In the genomic region with DNA sequence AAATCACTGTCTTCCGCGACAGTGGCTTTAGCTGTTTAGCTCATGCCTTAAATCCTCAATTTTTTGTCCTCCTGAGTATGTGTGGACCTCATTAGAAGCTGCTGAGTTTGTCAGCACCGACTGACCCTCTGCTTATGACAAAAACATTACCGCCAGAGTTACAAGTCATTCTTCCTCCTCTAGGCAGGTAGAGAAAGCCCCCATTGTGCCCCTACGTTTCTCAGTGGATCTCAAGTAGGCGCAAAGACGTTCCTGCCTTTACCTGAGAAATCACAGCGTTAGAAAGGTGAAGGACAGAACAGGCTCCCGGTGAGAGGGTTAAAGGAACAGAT, we compare ENCODE assay signal across 17 cellular contexts.
DNase-seq lines count a peak whose midpoint lies in the region; ATAC-seq and TF ChIP-seq lines count a peak whose summit lies in the region.
"Had no signal": no experiment of that assay in that cellular context is flagged by ENCODE, and none has a peak within 500 bp of the region (broad histone marks: within the 10 kb centered on the region; RNA-seq: fewer than 3 reads in every experiment).

No MANE protein-coding gene starts in this region.

- H2AFZ ChIP-seq in Loucy (ENCODE audit: low read length): 0 out of 2 replicates have a peak overlapping the region, but pooled peaks have one; percentile 44

- H3K27me3 Mint-ChIP-seq in endodermal cell (ENCODE audit: insufficient read depth): peaks cover 52% of the 10 kb centered on the region
- peaks cover 37% of the 10 kb centered on the region for H3K27me3 Mint-ChIP-seq in type B pancreatic cell
- H3K27me3 Mint-ChIP-seq: CD4-positive, CD25-positive, alpha-beta regulatory T cell had no signal

- no peaks in the 10 kb centered on the region for H3F3A ChIP-seq in Loucy (ENCODE audit: low read depth)

- H3K9me3 ChIP-seq in Loucy (ENCODE audit: insufficient read depth, low read depth, low read length) (no peaks in the 10 kb centered on the region), endodermal cell (ENCODE audit: control insufficient read depth, low read length) (peaks cover 17% of the 10 kb centered on the region)
- H3K9me3 ChIP-seq: SJSA1 had no signal

- H3K4me1 ChIP-seq in Loucy (ENCODE audit: insufficient read depth, low read length, poor library complexity, severe bottlenecking): no peaks in the 10 kb centered on the region
- no peaks in the 10 kb centered on the region for H3K4me1 ChIP-seq in endodermal cell (ENCODE audit: control insufficient read depth, insufficient read depth, low read length)
- H3K4me1 ChIP-seq: SJSA1 had no signal

- H3K9me2 ChIP-seq in Loucy (replicated peaks; ENCODE audit: low read depth, low read length): no peaks in the 10 kb centered on the region

- H3K9ac ChIP-seq in Loucy (ENCODE audit: low read depth, low read length, poor library complexity, severe bottlenecking) (no peak overlapping the region), endodermal cell (ENCODE audit: extremely low read depth, low read length, poor library complexity, severe bottlenecking) (no peak overlapping the region)

- peak; percentile 10 for ATAC-seq in GM21529 (IDR thresholded peaks at IDR 0.05; ENCODE audit: unreplicated experiment)
- no peak for ATAC-seq in GM21576 (IDR thresholded peaks at IDR 0.05; ENCODE audit: unreplicated experiment)

- DNase-seq in endodermal cell (peak; percentile 57), type B pancreatic cell (ENCODE audit: extremely low spot score, unreplicated experiment) (no peak), glomerular visceral epithelial cell (ENCODE audit: extremely low spot score) (no peak), SHP77 (lab: John Stamatoyannopoulos, UW) (no peak)
- DNase-seq: AML-193, MM.1S, NCI-H1694 treated with DMSO at 0.1 percent for 48 hours, NCI-H2107, NCI-H2227 treated with DMSO at 0.1 percent for 48 hours, NCI-H524 treated with DMSO at 0.1 percent for 48 hours, OCI-M1 had no signal

- H3K4me3 Mint-ChIP-seq in endodermal cell (no peak overlapping the region), type B pancreatic cell (no peak overlapping the region)
- H3K4me3 Mint-ChIP-seq: CD4-positive, CD25-positive, alpha-beta regulatory T cell had no signal

- H3K36me3 Mint-ChIP-seq in endodermal cell (ENCODE audit: low read depth): no peaks in the 10 kb centered on the region
- no peaks in the 10 kb centered on the region for H3K36me3 Mint-ChIP-seq in type B pancreatic cell
- H3K36me3 Mint-ChIP-seq: CD4-positive, CD25-positive, alpha-beta regulatory T cell had no signal

- WGBS in endodermal cell (ENCODE audit: insufficient coverage in 1 of 2, insufficient read length in 1 of 2), 2 experiments: 56 to 68% methylated on average over 8 to 9 of the region's 9 CpGs

- H3K4me2 ChIP-seq in Loucy (ENCODE audit: low read depth, low read length, poor library complexity, severe bottlenecking): no peak overlapping the region

- no peak overlapping the region for H3K27ac ChIP-seq in endodermal cell (ENCODE audit: low read depth, low read length)
- H3K27ac ChIP-seq: RWPE1, SJSA1 had no signal

- H4K20me1 ChIP-seq in Loucy (ENCODE audit: insufficient read depth, low read length, poor library complexity, severe bottlenecking): no peaks in the 10 kb centered on the region

- H3K9me3 Mint-ChIP-seq in endodermal cell: peaks cover 21% of the 10 kb centered on the region
- peaks cover 5% of the 10 kb centered on the region for H3K9me3 Mint-ChIP-seq in type B pancreatic cell

- peaks cover 3% of the 10 kb centered on the region for H3K4me1 Mint-ChIP-seq in endodermal cell
- H3K4me1 Mint-ChIP-seq in type B pancreatic cell (ENCODE audit: unreplicated experiment): peaks cover 4% of the 10 kb centered on the region
- H3K4me1 Mint-ChIP-seq: CD4-positive, CD25-positive, alpha-beta regulatory T cell had no signal

- H3K4me3 ChIP-seq in Loucy (ENCODE audit: low read length, poor library complexity, severe bottlenecking): no peak overlapping the region
- H3K4me3 ChIP-seq in endodermal cell (ENCODE audit: low read length): no peak overlapping the region
- H3K4me3 ChIP-seq: SJSA1 had no signal

- H3K36me3 ChIP-seq in Loucy (ENCODE audit: insufficient read depth, low read length): no peaks in the 10 kb centered on the region
- H3K36me3 ChIP-seq in endodermal cell (ENCODE audit: control insufficient read depth, insufficient read depth, low read length): no peaks in the 10 kb centered on the region
- H3K36me3 ChIP-seq: SJSA1 had no signal

- H3K27ac Mint-ChIP-seq in endodermal cell: no peak overlapping the region
- no peak overlapping the region for H3K27ac Mint-ChIP-seq in type B pancreatic cell
- H3K27ac Mint-ChIP-seq: CD4-positive, CD25-positive, alpha-beta regulatory T cell had no signal

- no peak for TF ChIP-seq CTCF in Loucy (conservative IDR thresholded peaks at IDR 0.05; ENCODE audit: low read length)
- no peak for TF ChIP-seq CTCF in endodermal cell (conservative IDR thresholded peaks at IDR 0.05)
- TF ChIP-seq CTCF in type B pancreatic cell (conservative IDR thresholded peaks at IDR 0.05): peak; percentile 2

- H3K79me2 ChIP-seq in Loucy (ENCODE audit: insufficient read depth, low read length): no peaks in the 10 kb centered on the region

- H3K27me3 ChIP-seq in Loucy (ENCODE audit: insufficient read depth, low read length, poor library complexity, severe bottlenecking): no peaks in the 10 kb centered on the region
- peaks cover 9% of the 10 kb centered on the region for H3K27me3 ChIP-seq in endodermal cell (ENCODE audit: control insufficient read depth, insufficient read depth, low read length, poor library complexity, severe bottlenecking)
- H3K27me3 ChIP-seq: SJSA1 had no signal
